Comparison of ENCODE assay signal across 15 cellular contexts in genomic region chrX:44596277-44596676, GRCh38. TPM values are rescaled to one million over a fixed set of nuclear protein-coding genes. Genes with fewer than 3 reads are reported as not detected.
DNase-seq lines count a peak whose midpoint lies in the region; ATAC-seq and TF ChIP-seq lines count a peak whose summit lies in the region.
"Had no signal": no experiment of that assay in that cellular context is flagged by ENCODE, and none has a peak within 500 bp of the region (broad histone marks: within the 10 kb centered on the region; RNA-seq: fewer than 3 reads in every experiment).

No MANE protein-coding gene starts in this region.

- H3K4me1 Mint-ChIP-seq in activated B cell treated with CpG ODN at 0.5 μM for 24 hours: peaks cover 4% of the 10 kb centered on the region
- H3K4me1 Mint-ChIP-seq: activated CD4-positive, alpha-beta memory T cell treated with anti-CD3 and anti-CD28 coated beads, Interleukin-2, amount 10 ng/mL, durations not matched to agents 7 days and 5 days; IgD-negative memory B cell had no signal

- WGBS in heart left ventricle, 4 donors: 68 to 92% (median 79%) methylated on average over 2 of the region's 2 CpGs
- WGBS in body of pancreas, 2 donors: 61 to 65% methylated on average over 2 of the region's 2 CpGs

- H3K9me3 Mint-ChIP-seq in activated B cell treated with CpG ODN at 0.5 μM for 24 hours: peaks cover 6% of the 10 kb centered on the region
- H3K9me3 Mint-ChIP-seq: activated CD4-positive, alpha-beta memory T cell treated with anti-CD3 and anti-CD28 coated beads, Interleukin-2, amount 10 ng/mL, durations not matched to agents 7 days and 5 days had no signal

- intact Hi-C loops in activated B cell treated with CpG ODN at 0.5 μM for 24 hours (cut with micrococcal nuclease) (no loop called here), heart left ventricle (cut with DNase I) (no loop called here), body of pancreas (cut with DNase I) (no loop called here)

- H3K36me3 ChIP-seq in heart left ventricle (no peaks in the 10 kb centered on the region), body of pancreas (replicated peaks in 1 of 2; ENCODE audit: insufficient read depth in 1 of 2, low read depth in 2 of 2) (no peaks in the 10 kb centered on the region)

- peaks cover 0 to 5% (median 0%) of the 10 kb centered on the region in 12 donors for H3K9me3 ChIP-seq in heart left ventricle
- H3K9me3 ChIP-seq in body of pancreas: no peaks in the 10 kb centered on the region
- H3K9me3 ChIP-seq: SK-N-SH had no signal

- peaks cover 0 to 4% (median 0%) of the 10 kb centered on the region in 9 donors for H3K27me3 ChIP-seq in heart left ventricle
- H3K27me3 ChIP-seq in body of pancreas: no peaks in the 10 kb centered on the region

- H3K27ac ChIP-seq in heart left ventricle (no peak overlapping the region), body of pancreas (no peak overlapping the region)

- no peaks in the 10 kb centered on the region for H3K36me3 Mint-ChIP-seq in activated B cell treated with CpG ODN at 0.5 μM for 24 hours (ENCODE audit: low read depth)

- TF ChIP-seq POLR2A in heart left ventricle (IDR thresholded peaks at IDR 0.05) (no peak), body of pancreas (IDR thresholded peaks at IDR 0.05) (no peak)

- no peaks in the 10 kb centered on the region for H3K27me3 Mint-ChIP-seq in activated B cell treated with CpG ODN at 0.5 μM for 24 hours
- H3K27me3 Mint-ChIP-seq: activated CD4-positive, alpha-beta memory T cell treated with anti-CD3 and anti-CD28 coated beads, Interleukin-2, amount 10 ng/mL, durations not matched to agents 7 days and 5 days; IgD-negative memory B cell had no signal

- peak; percentile 99 for ATAC-seq in GM18870 (IDR thresholded peaks at IDR 0.05; ENCODE audit: unreplicated experiment)
- ATAC-seq in GM21786 (IDR thresholded peaks at IDR 0.05; ENCODE audit: unreplicated experiment): peak; percentile 100
- peak; percentile 92 for ATAC-seq in HG03354 (IDR thresholded peaks at IDR 0.05; ENCODE audit: poor library complexity, severe bottlenecking, unreplicated experiment)
- ATAC-seq in activated B cell treated with CpG ODN at 0.5 μM for 24 hours (ENCODE audit: low read depth): peak; percentile 62
- ATAC-seq in heart left ventricle: no peak
- ATAC-seq in body of pancreas: no peak
- ATAC-seq: right cardiac atrium had no signal

- no peak overlapping the region for H3K4me3 Mint-ChIP-seq in activated B cell treated with CpG ODN at 0.5 μM for 24 hours
- H3K4me3 Mint-ChIP-seq: activated CD4-positive, alpha-beta memory T cell treated with anti-CD3 and anti-CD28 coated beads, Interleukin-2, amount 10 ng/mL, durations not matched to agents 7 days and 5 days; IgD-negative memory B cell had no signal

- no peak overlapping the region for H3K4me3 ChIP-seq in heart left ventricle
- H3K4me3 ChIP-seq in body of pancreas: no peak overlapping the region

- no peaks in the 10 kb centered on the region for H3K4me1 ChIP-seq in heart left ventricle
- no peaks in the 10 kb centered on the region for H3K4me1 ChIP-seq in body of pancreas

- POLR2A ChIA-PET in activated B cell treated with CpG ODN at 0.5 μM for 24 hours (lab: Charles Lee): interaction anchor here (0.5 kb wide), 1 partner anchor 70 kb away, joined by 3 read pairs; no protein-coding TSS in a partner anchor

- no peak for DNase-seq in activated B cell treated with CpG ODN at 0.5 μM for 24 hours
- no peak for DNase-seq in heart left ventricle
- DNase-seq in GDM1 (lab: John Stamatoyannopoulos, UW): no peak
- DNase-seq in body of pancreas: no peak
- no peak for DNase-seq in OCI-M1 (lab: John Stamatoyannopoulos, UW)
- DNase-seq: activated CD4-positive, alpha-beta memory T cell treated with anti-CD3 and anti-CD28 coated beads, Interleukin-2, amount 10 ng/mL, durations not matched to agents 7 days and 5 days; DMS153; mesenchymal stem cell; NCI-H446; right cardiac atrium; SK-N-SH had no signal

- no peak overlapping the region for H3K27ac Mint-ChIP-seq in activated B cell treated with CpG ODN at 0.5 μM for 24 hours
- H3K27ac Mint-ChIP-seq: activated CD4-positive, alpha-beta memory T cell treated with anti-CD3 and anti-CD28 coated beads, Interleukin-2, amount 10 ng/mL, durations not matched to agents 7 days and 5 days had no signal

- no peak for TF ChIP-seq CTCF in activated B cell treated with CpG ODN at 0.5 μM for 24 hours (IDR thresholded peaks at IDR 0.05)
- TF ChIP-seq CTCF in heart left ventricle (IDR thresholded peaks at IDR 0.05): no peak
- TF ChIP-seq CTCF in body of pancreas (IDR thresholded peaks at IDR 0.05): no peak

- CTCF ChIA-PET in activated B cell treated with CpG ODN at 0.5 μM for 24 hours (lab: Charles Lee): no interaction called here

RNA-seq across cellular contexts. Expression of gene FUNDC1, which starts 53.6 kb away (rescaled TPM):
- 6.6 and 8.1 TPM in 2 replicates for total RNA-seq in activated B cell treated with CpG ODN at 0.5 μM for 24 hours
- total RNA-seq in heart left ventricle: 10 to 100 TPM; 15.9 to 30.2 (median 24.2) TPM
- polyA plus RNA-seq in heart left ventricle: 10 to 100 TPM; 18.6 to 36.2 TPM
- 1 to 10 TPM; 7.8 to 9.2 TPM for total RNA-seq in body of pancreas

Comparison
In these comparisons a context has a peak if more than half of its experiments do, and no peak if none do; other contexts are left out.
1. ATAC-seq: peak in GM18870 (single experiment), GM21786 (single experiment), HG03354 (single experiment) and activated B cell treated with CpG ODN at 0.5 μM for 24 hours (single experiment); none in heart left ventricle (0 of 4) and body of pancreas (single experiment).